In genomic region chr13:104671901-104672300, GRCh38 we compare ENCODE assay signal across 34 cellular contexts.
"Had no signal": no experiment of that assay in that cellular context is flagged by ENCODE, and none has a peak within 500 bp of the region (broad histone marks: within the 10 kb centered on the region; RNA-seq: fewer than 3 reads in every experiment).

No MANE protein-coding gene starts in this region.

- H3K27ac ChIP-seq: KMS-11 had no signal

- DNase-seq: Karpas-422, Kasumi-1, MG63, MM.1S, MV-4-11, NCI-H1048, NCI-H1092, NCI-H1092 treated with DMSO at 0.1 percent for 48 hours, NCI-H1105, NCI-H1105 treated with DMSO at 0.1 percent for 48 hours, NCI-H1417, NCI-H1417 treated with DMSO at 0.1 percent for 48 hours, NCI-H1436, NCI-H1436 treated with DMSO at 0.1 percent for 48 hours, NCI-H146, NCI-H1694, NCI-H1694 treated with DMSO at 0.1 percent for 48 hours, NCI-H187, NCI-H187 treated with DMSO at 0.1 percent for 48 hours, NCI-H1930, NCI-H2029, NCI-H2029 treated with DMSO at 0.1 percent for 48 hours, NCI-H2081, NCI-H2081 treated with DMSO at 0.1 percent for 48 hours, NCI-H2107, NCI-H2171, NCI-H2227 treated with DMSO at 0.1 percent for 48 hours, NCI-H226, NCI-H345, NCI-H446, NCI-H446 treated with DMSO at 0.1 percent for 48 hours, NCI-H510A, NCI-H510A treated with DMSO at 0.1 percent for 48 hours had no signal

- H3K9ac ChIP-seq: KMS-11 had no signal

- H3K9me3 ChIP-seq: MG63 had no signal

- H3K4me3 ChIP-seq: MG63 had no signal

- H3K36me3 ChIP-seq: MG63 had no signal

- H3K4me2 ChIP-seq: KMS-11 had no signal

- H3K27me3 ChIP-seq: MG63 had no signal
